ENCODE assay signal across 16 cellular contexts in genomic region chr19:47510516-47511127, GRCh38. TPM values are rescaled to one million over a fixed set of nuclear protein-coding genes. Genes with fewer than 3 reads are reported as not detected.
DNase-seq lines count a peak whose midpoint lies in the region; ATAC-seq and TF ChIP-seq lines count a peak whose summit lies in the region.
"Had no signal": no experiment of that assay in that cellular context is flagged by ENCODE, and none has a peak within 500 bp of the region (broad histone marks: within the 10 kb centered on the region; RNA-seq: fewer than 3 reads in every experiment).

No MANE protein-coding gene starts in this region.

- TF ChIP-seq POLR2A in esophagus squamous epithelium (IDR thresholded peaks at IDR 0.05) = no peak

- intact Hi-C loops in esophagus squamous epithelium (cut with DNase I) = no loop called here

- WGBS in esophagus squamous epithelium, 2 donors = 8 to 20% methylated on average over 2 to 4 of the region's 12 CpGs

- peaks cover 10% of the 10 kb centered on the region for H3K36me3 Mint-ChIP-seq in T-helper 17 cell (ENCODE audit: low read depth)

- H3K4me2 ChIP-seq in skeletal muscle satellite cell (ENCODE audit: low read length) = peak overlapping the region; percentile 95

- peaks cover 45% of the 10 kb centered on the region for H3K4me1 Mint-ChIP-seq in T-helper 17 cell

- H3K9ac ChIP-seq in skeletal muscle satellite cell (ENCODE audit: low read depth, low read length) = peak overlapping the region; percentile 61

- H3K27me3 ChIP-seq in esophagus squamous epithelium (no peaks in the 10 kb centered on the region), skeletal muscle satellite cell (ENCODE audit: control insufficient read depth, insufficient read depth, low read length) (no peaks in the 10 kb centered on the region), HAP-1 (ENCODE audit: low read depth) (no peaks in the 10 kb centered on the region)

- H3K4me1 ChIP-seq in esophagus squamous epithelium (peaks cover 65 to 85% (median 65%) of the 10 kb centered on the region in 3 donors), skeletal muscle satellite cell (ENCODE audit: control insufficient read depth, insufficient read depth, low read length) (peaks cover 70% of the 10 kb centered on the region), HAP-1 (peaks cover 1% of the 10 kb centered on the region; the same call in 1 of the 2 replicates)

- peak overlapping the region; percentile 86 to 99 (median 98) for H3K27ac ChIP-seq in esophagus squamous epithelium

- no peak for ATAC-seq in T-helper 17 cell
- ATAC-seq: activated CD4-positive, CD25-positive, alpha-beta regulatory T cell treated with anti-CD3 and anti-CD28 coated beads, Interleukin-2, amount 50 U/mL, for 24 hours; effector memory CD8-positive, alpha-beta T cell; HCT116; stimulated activated memory B cell treated with anti-CD40 and anti-IgM and Interleukin-4, amounts not matched to agents 10 μg/mL and 1 μg/mL and 100 μg/mL, for 72 hours had no signal

- no peaks in the 10 kb centered on the region for H3K27me3 Mint-ChIP-seq in T-helper 17 cell
- H3K27me3 Mint-ChIP-seq: effector memory CD8-positive, alpha-beta T cell; stimulated activated memory B cell treated with anti-CD40 and anti-IgM and Interleukin-4, amounts not matched to agents 10 μg/mL and 1 μg/mL and 100 μg/mL, for 72 hours had no signal

- DNase-seq in D341Med (ENCODE audit: low spot score) = peak; percentile 27
- DNase-seq in T-helper 17 cell = no peak
- DNase-seq in esophagus squamous epithelium (lab: John Stamatoyannopoulos, UW) = no peak
- DNase-seq in GM19238 (ENCODE audit: insufficient read length, low spot score) = no peak
- no peak for DNase-seq in HAP-1 (ENCODE audit: low spot score in 2 of 2)
- DNase-seq in HK-2 (ENCODE audit: unreplicated experiment) = no peak
- no peak for DNase-seq in NAMALWA (ENCODE audit: low spot score)
- DNase-seq: activated effector memory CD4-positive, alpha-beta T cell treated with anti-CD3 and anti-CD28 coated beads, Interleukin-2, amount 50 U/mL, for 16 hours; effector memory CD8-positive, alpha-beta T cell; NCI-H345; SHP77 had no signal

- in situ Hi-C loops in HAP-1 (cut with MboI; ENCODE audit: low sequenced_read_pairs) = no loop called here

- no peak overlapping the region for H3K4me3 Mint-ChIP-seq in T-helper 17 cell
- H3K4me3 Mint-ChIP-seq: effector memory CD8-positive, alpha-beta T cell; stimulated activated memory B cell treated with anti-CD40 and anti-IgM and Interleukin-4, amounts not matched to agents 10 μg/mL and 1 μg/mL and 100 μg/mL, for 72 hours had no signal

- H3K9me3 ChIP-seq in T-helper 17 cell (ENCODE audit: control insufficient read depth, low read length, poor library complexity, severe bottlenecking) = no peaks in the 10 kb centered on the region
- H3K9me3 ChIP-seq in esophagus squamous epithelium = no peaks in the 10 kb centered on the region
- no peaks in the 10 kb centered on the region for H3K9me3 ChIP-seq in skeletal muscle satellite cell (replicated peaks; ENCODE audit: low read length)
- no peaks in the 10 kb centered on the region for H3K9me3 ChIP-seq in HAP-1

- H3K36me3 ChIP-seq in esophagus squamous epithelium (peaks cover 0 to 13% (median 4%) of the 10 kb centered on the region in 3 donors), skeletal muscle satellite cell (ENCODE audit: insufficient read depth, low read length) (peaks cover 14% of the 10 kb centered on the region), HAP-1 (replicated peaks) (peaks cover 3% of the 10 kb centered on the region; the same call in 1 of the 2 replicates)

- no peak for TF ChIP-seq CTCF in esophagus squamous epithelium (IDR thresholded peaks at IDR 0.05)

- H3K4me3 ChIP-seq in esophagus squamous epithelium (peak overlapping the region in 2 of 4 donors; percentile 86 to 94), skeletal muscle satellite cell (ENCODE audit: low read length) (peak overlapping the region; percentile 27), HAP-1 (no peak overlapping the region)

- H3K27ac Mint-ChIP-seq in T-helper 17 cell = peak overlapping the region; percentile 11
- H3K27ac Mint-ChIP-seq: stimulated activated memory B cell treated with anti-CD40 and anti-IgM and Interleukin-4, amounts not matched to agents 10 μg/mL and 1 μg/mL and 100 μg/mL, for 72 hours had no signal

RNA-seq across cellular contexts. Expression of gene NAPA, which starts 4.2 kb away (rescaled TPM):
- total RNA-seq in T-helper 17 cell (100 to 1,000 TPM; 124 to 133 TPM), esophagus squamous epithelium (100 to 1,000 TPM; 106 to 178 (median 125) TPM)
- 69.0 and 79.6 TPM in 2 replicates for total RNA-seq in skeletal muscle satellite cell (2012; rRNA removed)

RNA-seq across cellular contexts. Expression of gene KPTN, which starts 26.6 kb away (rescaled TPM):
- total RNA-seq in T-helper 17 cell = 1 to 10 TPM; 3.5 to 6.3 TPM
- total RNA-seq in esophagus squamous epithelium = 1 to 10 TPM; 5.6 to 9.4 (median 8.4) TPM
- total RNA-seq in skeletal muscle satellite cell (2012; rRNA removed) = 3.0 and 3.1 TPM in 2 replicates

RNA-seq across cellular contexts. Expression of gene SLC8A2, which starts 38.9 kb away (rescaled TPM):
- not detected for total RNA-seq in T-helper 17 cell
- total RNA-seq in esophagus squamous epithelium = 1 to 10 TPM in 2 of 4 donors, under 1 TPM in 1, not detected in 1; 0.08 to 5.0 (median 3.6) TPM
- total RNA-seq in skeletal muscle satellite cell (2012; rRNA removed) = under 0.01 TPM in 1 of 2 replicates, not detected in the other
- total RNA-seq: M059J had no signal
